ENCODE assay signal across 20 cellular contexts in the genomic region with DNA sequence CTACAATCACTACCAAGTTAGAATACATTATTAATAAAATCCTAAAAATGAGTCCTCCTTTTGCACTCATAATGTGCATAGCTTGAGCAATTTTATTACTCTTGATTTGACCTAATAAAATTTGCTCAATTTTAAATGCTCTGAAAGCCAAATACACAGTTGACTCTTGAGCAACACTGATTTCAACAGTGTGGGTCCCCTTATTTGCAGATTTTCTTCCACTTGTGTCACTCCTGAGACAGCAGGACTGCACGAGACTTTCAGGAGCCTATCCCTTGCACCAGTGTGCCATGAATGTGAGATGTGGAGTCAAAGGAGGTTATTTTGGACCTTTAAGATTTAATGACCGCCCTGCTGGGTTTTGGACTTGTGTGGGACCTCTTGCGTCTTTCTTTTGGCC.
"Had no signal": no experiment of that assay in that cellular context is flagged by ENCODE, and none has a peak within 500 bp of the region (broad histone marks: within the 10 kb centered on the region; RNA-seq: fewer than 3 reads in every experiment).

No MANE protein-coding gene starts in this region.

- H3K27ac ChIP-seq: cardiac muscle cell, foreskin keratinocyte, hepatocyte, thyroid gland had no signal

- H3K9me3 Mint-ChIP-seq: activated B cell treated with CpG ODN at 0.5 μM for 24 hours; activated naive CD4-positive, alpha-beta T cell treated with anti-CD3 and anti-CD28 coated beads, Interleukin-2, amount 10 ng/mL, durations not matched to agents 7 days and 5 days; activated T-cell treated with anti-CD3 and anti-CD28 coated beads, Interleukin-2, amount 50 U/mL, for 4 hours; naive B cell had no signal

- H2AFZ ChIP-seq: hepatocyte had no signal

- DNase-seq: activated B cell treated with CpG ODN at 0.5 μM for 24 hours; activated CD4-positive, alpha-beta T cell treated with anti-CD3 and anti-CD28 coated beads for 36 hours; activated CD4-positive, alpha-beta T cell treated with anti-CD3 and anti-CD28 coated beads, Interleukin-2, amount 50 U/mL, for 48 hours; activated CD8-positive, alpha-beta memory T cell treated with anti-CD3 and anti-CD28 coated beads, Interleukin-2, amount 50 U/mL, for 48 hours; activated naive CD4-positive, alpha-beta T cell treated with anti-CD3 and anti-CD28 coated beads, Interleukin-2, amount 10 ng/mL, durations not matched to agents 7 days and 5 days; activated T-cell treated with anti-CD3 and anti-CD28 coated beads, Interleukin-2, amount 50 U/mL, for 4 hours; cortex of kidney; erythroblast; foreskin keratinocyte; glutamatergic neuron; left ventricle myocardium superior; naive B cell; spleen; stimulated activated CD4-positive, alpha-beta T cell treated with anti-CD3 and anti-CD28 coated beads, Interleukin-4, amount 100 ng/mL, for 1 hour; stimulated activated naive CD8-positive, alpha-beta T cell treated with anti-CD3 and anti-CD28 coated beads, Interleukin-15, Interleukin-2, amounts not matched to agents 100 U/mL and 50 U/mL, for 24 hours; SW 1271; T-helper 17 cell; thyroid gland had no signal

- H3K27me3 ChIP-seq: cardiac muscle cell, foreskin keratinocyte, hepatocyte, spleen, thyroid gland had no signal

- H3K4me2 ChIP-seq: hepatocyte had no signal

- H3K27ac Mint-ChIP-seq: activated B cell treated with CpG ODN at 0.5 μM for 24 hours; activated CD4-positive, alpha-beta T cell treated with anti-CD3 and anti-CD28 coated beads for 36 hours; activated naive CD4-positive, alpha-beta T cell treated with anti-CD3 and anti-CD28 coated beads, Interleukin-2, amount 10 ng/mL, durations not matched to agents 7 days and 5 days had no signal

- H3K4me3 ChIP-seq: cardiac muscle cell, hepatocyte, spleen, thyroid gland had no signal

- H3K4me1 ChIP-seq: foreskin keratinocyte had no signal

- H3K27me3 Mint-ChIP-seq: activated B cell treated with CpG ODN at 0.5 μM for 24 hours; activated CD4-positive, alpha-beta T cell treated with anti-CD3 and anti-CD28 coated beads for 36 hours; activated naive CD4-positive, alpha-beta T cell treated with anti-CD3 and anti-CD28 coated beads, Interleukin-2, amount 10 ng/mL, durations not matched to agents 7 days and 5 days; naive B cell; T-helper 17 cell had no signal

- H3K4me3 Mint-ChIP-seq: activated B cell treated with CpG ODN at 0.5 μM for 24 hours; activated CD4-positive, alpha-beta T cell treated with anti-CD3 and anti-CD28 coated beads for 36 hours; activated naive CD4-positive, alpha-beta T cell treated with anti-CD3 and anti-CD28 coated beads, Interleukin-2, amount 10 ng/mL, durations not matched to agents 7 days and 5 days; activated T-cell treated with anti-CD3 and anti-CD28 coated beads, Interleukin-2, amount 50 U/mL, for 4 hours; naive B cell; T-helper 17 cell had no signal

- H3K9me3 ChIP-seq: spleen, thyroid gland had no signal

- ATAC-seq: activated CD4-positive, alpha-beta T cell treated with anti-CD3 and anti-CD28 coated beads for 36 hours; activated T-cell treated with anti-CD3 and anti-CD28 coated beads, Interleukin-2, amount 50 U/mL, for 4 hours; foreskin keratinocyte; left ventricle myocardium superior; stimulated activated naive CD8-positive, alpha-beta T cell treated with anti-CD3 and anti-CD28 coated beads, Interleukin-15, Interleukin-2, amounts not matched to agents 100 U/mL and 50 U/mL, for 24 hours; T-helper 17 cell had no signal
